ENCODE assay signal across 10 cellular contexts in the genomic region with DNA sequence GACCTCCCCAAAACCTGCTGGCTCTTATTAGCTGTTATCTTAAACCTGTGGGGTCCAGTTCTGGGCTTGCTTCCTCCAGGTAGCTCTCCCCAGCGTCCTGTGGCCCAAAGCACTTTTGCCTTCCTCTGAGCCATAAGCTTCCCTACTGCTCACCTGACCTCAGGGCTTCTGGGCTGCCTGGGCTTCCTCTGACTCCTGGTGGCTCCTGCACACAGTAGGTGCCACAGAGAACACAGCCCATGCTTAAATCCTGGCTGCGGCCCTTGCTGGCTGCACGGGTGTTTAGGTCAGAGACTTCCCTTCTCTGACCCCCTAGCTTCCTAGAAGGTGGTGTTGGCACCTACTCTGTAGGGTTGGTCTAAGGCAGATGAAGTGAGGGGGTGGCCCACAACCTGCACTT. TPM values are rescaled to one million over a fixed set of nuclear protein-coding genes. Genes with fewer than 3 reads are reported as not detected.
DNase-seq lines count a peak whose midpoint lies in the region; ATAC-seq and TF ChIP-seq lines count a peak whose summit lies in the region.
"Had no signal": no experiment of that assay in that cellular context is flagged by ENCODE, and none has a peak within 500 bp of the region (broad histone marks: within the 10 kb centered on the region; RNA-seq: fewer than 3 reads in every experiment).

No MANE protein-coding gene starts in this region.

- no peaks in the 10 kb centered on the region for H3K36me3 ChIP-seq in muscle layer of colon (ENCODE audit: insufficient read depth, low read length)
- H3K36me3 ChIP-seq in tibial nerve, result no peaks in the 10 kb centered on the region
- peaks cover 8% of the 10 kb centered on the region; the same call in 1 of the 2 replicates for H3K36me3 ChIP-seq in MG63

- peaks cover 2% of the 10 kb centered on the region for H3K36me3 Mint-ChIP-seq in activated T-cell treated with anti-CD3 and anti-CD28 coated beads, Interleukin-2, amount 50 U/mL, for 4 hours (ENCODE audit: insufficient read depth)

- H3K4me1 ChIP-seq in muscle layer of colon (ENCODE audit: insufficient read depth, low read length), result peaks cover 76% of the 10 kb centered on the region
- peaks cover 0 to 96% (median 87%) of the 10 kb centered on the region in 4 donors for H3K4me1 ChIP-seq in tibial nerve

- TF ChIP-seq CTCF in coronary artery (IDR thresholded peaks at IDR 0.05), result no peak
- no peak for TF ChIP-seq CTCF in tibial nerve (IDR thresholded peaks at IDR 0.05)

- ATAC-seq in activated T-cell treated with anti-CD3 and anti-CD28 coated beads, Interleukin-2, amount 50 U/mL, for 4 hours, result no peak

- H3K4me3 ChIP-seq in coronary artery, result peak overlapping the region; percentile 96
- peak overlapping the region in 1 of 2 donors; percentile 7 for H3K4me3 ChIP-seq in muscle layer of colon (ENCODE audit: low read depth in 1 of 2, low read length in 2 of 2)
- H3K4me3 ChIP-seq in tibial nerve, result no peak overlapping the region
- H3K4me3 ChIP-seq in MG63, result no peak overlapping the region

- H3K27me3 ChIP-seq in muscle layer of colon (ENCODE audit: control insufficient read depth in 1 of 2, insufficient read depth in 2 of 2, low read length in 2 of 2), result no peaks in the 10 kb centered on the region
- H3K27me3 ChIP-seq in tibial nerve, result no peaks in the 10 kb centered on the region
- no peaks in the 10 kb centered on the region for H3K27me3 ChIP-seq in MG63

- TF ChIP-seq EP300 in tibial nerve (IDR thresholded peaks at IDR 0.05), result no peak

- H3K27ac ChIP-seq in coronary artery (peak overlapping the region in 1 of 2 donors; percentile 96), muscle layer of colon (ENCODE audit: low read depth, low read length) (peak overlapping the region; percentile 80), tibial nerve (peak overlapping the region in 3 of 4 donors; percentile 90 to 94 (median 91))
- H3K27ac ChIP-seq: KMS-11 had no signal

- H3K4me1 Mint-ChIP-seq in activated T-cell treated with anti-CD3 and anti-CD28 coated beads, Interleukin-2, amount 50 U/mL, for 4 hours (ENCODE audit: low read depth), result peaks cover 73% of the 10 kb centered on the region

- no peak for TF ChIP-seq POLR2A in tibial nerve (IDR thresholded peaks at IDR 0.05)

- H3K9me3 Mint-ChIP-seq in activated T-cell treated with anti-CD3 and anti-CD28 coated beads, Interleukin-2, amount 50 U/mL, for 4 hours, result no peaks in the 10 kb centered on the region

- H3K9me3 ChIP-seq in muscle layer of colon (ENCODE audit: low read length) (no peaks in the 10 kb centered on the region), tibial nerve (no peaks in the 10 kb centered on the region), MG63 (no peaks in the 10 kb centered on the region)

- no peaks in the 10 kb centered on the region for H3K27me3 Mint-ChIP-seq in activated T-cell treated with anti-CD3 and anti-CD28 coated beads, Interleukin-2, amount 50 U/mL, for 4 hours (ENCODE audit: low read depth)

- H3K4me3 Mint-ChIP-seq in activated T-cell treated with anti-CD3 and anti-CD28 coated beads, Interleukin-2, amount 50 U/mL, for 4 hours, result peak overlapping the region; percentile 59

- DNase-seq in activated T-cell treated with anti-CD3 and anti-CD28 coated beads, Interleukin-2, amount 50 U/mL, for 4 hours, result no peak
- DNase-seq in activated T-cell treated with anti-CD3 and anti-CD28 coated beads, Interleukin-2, amount 50 U/mL, for 1 hour, result no peak
- DNase-seq in coronary artery (ENCODE audit: low spot score), result no peak
- DNase-seq in tibial nerve (ENCODE audit: low spot score in 2 of 2), result no peak
- no peak for DNase-seq in DMS79 treated with DMSO at 0.1 percent for 48 hours (lab: John Stamatoyannopoulos, UW)
- no peak for DNase-seq in NCI-H1092 (lab: John Stamatoyannopoulos, UW)
- no peak for DNase-seq in MG63
- DNase-seq: NCI-H69 had no signal

- WGBS in tibial nerve, 2 donors, result 73 to 88% methylated on average over 3 of the region's 3 CpGs

- no peak overlapping the region for H3K9ac ChIP-seq in muscle layer of colon (ENCODE audit: low read length)
- H3K9ac ChIP-seq: KMS-11 had no signal

RNA-seq across cellular contexts. Expression of a gene that starts 2.5 kb away (rescaled TPM):
- total RNA-seq in activated T-cell treated with anti-CD3 and anti-CD28 coated beads, Interleukin-2, amount 50 U/mL, for 4 hours, result 10 to 100 TPM; 43.2 to 46.7 (median 45.2) TPM
- 10 to 100 TPM; 34.5 to 60.0 (median 48.7) TPM for total RNA-seq in tibial nerve
- 21.4 and 22.8 TPM in 2 replicates for total RNA-seq in MG63 (2014; rRNA removed; shearing (Covaris generic); ENCODE audit: low replicate concordance)

RNA-seq across cellular contexts. Expression of a gene that starts 45.1 kb away (rescaled TPM):
- total RNA-seq in activated T-cell treated with anti-CD3 and anti-CD28 coated beads, Interleukin-2, amount 50 U/mL, for 4 hours, result 1 to 10 TPM; 3.0 to 3.3 (median 3.2) TPM
- 10 to 100 TPM; 15.3 to 63.3 (median 36.8) TPM for total RNA-seq in tibial nerve
- total RNA-seq in MG63 (2014; rRNA removed; shearing (Covaris generic); ENCODE audit: low replicate concordance), result 7.2 and 7.6 TPM in 2 replicates

RNA-seq across cellular contexts. Expression of a gene that starts 56.8 kb away (rescaled TPM):
- 1 to 10 TPM; 3.1 to 4.7 (median 3.9) TPM for total RNA-seq in activated T-cell treated with anti-CD3 and anti-CD28 coated beads, Interleukin-2, amount 50 U/mL, for 4 hours
- total RNA-seq in tibial nerve, result 10 to 100 TPM in 1 of 4 donors, 1 to 10 TPM in 3; 1.7 to 10.5 (median 2.6) TPM
- total RNA-seq in MG63 (2014; rRNA removed; shearing (Covaris generic); ENCODE audit: low replicate concordance), result 1.0 TPM in 1 of 2 replicates, not detected in the other
